In the genomic region with DNA sequence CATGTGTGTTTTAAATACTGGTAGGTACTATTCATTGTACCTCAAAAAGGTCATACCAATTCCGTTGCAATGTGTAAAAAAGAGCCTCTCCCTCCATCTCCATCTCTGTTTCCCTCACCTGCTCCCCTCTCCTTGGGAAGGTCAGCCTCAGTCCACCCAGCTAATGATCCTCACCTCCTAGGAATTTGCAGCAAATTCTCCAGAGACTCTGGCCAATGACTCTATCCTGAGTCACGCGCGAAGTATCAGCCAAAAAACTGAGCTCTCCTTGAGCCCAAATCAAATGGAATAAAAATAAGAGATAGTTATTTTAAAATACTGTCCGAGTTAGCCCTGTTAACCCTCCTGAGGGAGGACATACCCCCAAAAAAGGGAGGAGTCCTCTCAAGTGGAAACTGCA, we compare ENCODE assay signal across 16 cellular contexts.
DNase-seq lines count a peak whose midpoint lies in the region; ATAC-seq and TF ChIP-seq lines count a peak whose summit lies in the region.
"Had no signal": no experiment of that assay in that cellular context is flagged by ENCODE, and none has a peak within 500 bp of the region (broad histone marks: within the 10 kb centered on the region; RNA-seq: fewer than 3 reads in every experiment).

No MANE protein-coding gene starts in this region.

- no peak overlapping the region for H3K4me3 ChIP-seq in brain microvascular endothelial cell (ENCODE audit: low read depth, low read length)
- no peak overlapping the region for H3K4me3 ChIP-seq in kidney epithelial cell (ENCODE audit: low read depth, low read length)
- H3K4me3 ChIP-seq: BLaER1 treated with 17β-estradiol and CSF1 and Interleukin-3, amounts not matched to agents 10 nM and 100 nM; skin epidermis had no signal

- in situ Hi-C loops in ACHN (cut with HindIII; ENCODE audit: low pct_ligation_motif_present, low pct_unique_long_range_greater_than_20kb, low sequenced_read_pairs), result no loop called here
- in situ Hi-C loops in brain microvascular endothelial cell (cut with HindIII; ENCODE audit: low pct_ligation_motif_present, low sequenced_read_pairs), result no loop called here

- H3K27ac ChIP-seq in brain microvascular endothelial cell, result peak overlapping the region; percentile 79
- H3K27ac ChIP-seq: BLaER1 treated with 17β-estradiol and CSF1 and Interleukin-3, amounts not matched to agents 10 nM and 100 nM; skin epidermis had no signal

- H3K9me3 Mint-ChIP-seq in nephron progenitor cell, result peaks cover 27% of the 10 kb centered on the region
- H3K9me3 Mint-ChIP-seq in activated T-helper 17 cell treated with anti-CD3 and anti-CD28 coated beads, Interleukin-2, amount 50 U/mL, for 72 hours, result peaks cover 8% of the 10 kb centered on the region

- no peak overlapping the region for H3K27ac Mint-ChIP-seq in nephron progenitor cell
- no peak overlapping the region for H3K27ac Mint-ChIP-seq in activated T-helper 17 cell treated with anti-CD3 and anti-CD28 coated beads, Interleukin-2, amount 50 U/mL, for 72 hours
- H3K27ac Mint-ChIP-seq: dendritic cell treated with granulocyte-macrophage colony-stimulating factor and Interleukin-4, amounts not matched to agents 40 ng/mL and 50 ng/mL, for 4 days; mesothelial cell of epicardium had no signal

- ATAC-seq in activated T-helper 17 cell treated with anti-CD3 and anti-CD28 coated beads, Interleukin-2, amount 50 U/mL, for 72 hours (replicated peaks), result no peak

- TF ChIP-seq CTCF in brain microvascular endothelial cell (IDR thresholded peaks at IDR 0.05; ENCODE audit: low read depth, low read length, missing control alignments), result no peak
- no peak for TF ChIP-seq CTCF in kidney epithelial cell (IDR thresholded peaks at IDR 0.05; ENCODE audit: insufficient read depth, low read length, poor library complexity, severe bottlenecking)
- no peak for TF ChIP-seq CTCF in nephron progenitor cell (IDR thresholded peaks at IDR 0.05)

- H3K4me3 Mint-ChIP-seq in nephron progenitor cell, result no peak overlapping the region
- H3K4me3 Mint-ChIP-seq in activated T-helper 17 cell treated with anti-CD3 and anti-CD28 coated beads, Interleukin-2, amount 50 U/mL, for 72 hours, result no peak overlapping the region
- H3K4me3 Mint-ChIP-seq: dendritic cell treated with granulocyte-macrophage colony-stimulating factor and Interleukin-4, amounts not matched to agents 40 ng/mL and 50 ng/mL, for 4 days; mesothelial cell of epicardium had no signal

- H3K4me1 Mint-ChIP-seq in nephron progenitor cell, result peaks cover 49% of the 10 kb centered on the region
- H3K4me1 Mint-ChIP-seq in activated T-helper 17 cell treated with anti-CD3 and anti-CD28 coated beads, Interleukin-2, amount 50 U/mL, for 72 hours, result no peaks in the 10 kb centered on the region

- peaks cover 10% of the 10 kb centered on the region for H3K36me3 ChIP-seq in brain microvascular endothelial cell (replicated peaks)
- no peaks in the 10 kb centered on the region for H3K36me3 ChIP-seq in kidney epithelial cell (ENCODE audit: control insufficient read depth, insufficient read depth, low read length)
- H3K36me3 ChIP-seq: BLaER1 treated with 17β-estradiol and CSF1 and Interleukin-3, amounts not matched to agents 10 nM and 100 nM had no signal

- peak; percentile 65 for DNase-seq in ACHN
- peak; percentile 89 for DNase-seq in HT1080 (ENCODE audit: low read depth)
- peak; percentile 80 for DNase-seq in brain microvascular endothelial cell
- DNase-seq in kidney epithelial cell (ENCODE audit: low read depth), result peak; percentile 21
- DNase-seq in nephron progenitor cell, result no peak
- no peak for DNase-seq in germinal center (ENCODE audit: low spot score)
- no peak for DNase-seq in NCI-H1436 treated with DMSO at 0.1 percent for 48 hours (lab: John Stamatoyannopoulos, UW)
- DNase-seq: activated CD4-positive, alpha-beta T cell treated with anti-CD3 and anti-CD28 coated beads for 4 hours; activated effector memory CD4-positive, alpha-beta T cell treated with anti-CD3 and anti-CD28 coated beads, Interleukin-2, amount 50 U/mL, for 16 hours; hypothalamus; NCI-H1417 had no signal

- H3K27me3 Mint-ChIP-seq in nephron progenitor cell (ENCODE audit: low read depth, poor library complexity), result peaks cover 10% of the 10 kb centered on the region
- no peaks in the 10 kb centered on the region for H3K27me3 Mint-ChIP-seq in activated T-helper 17 cell treated with anti-CD3 and anti-CD28 coated beads, Interleukin-2, amount 50 U/mL, for 72 hours

- H3K27me3 ChIP-seq in brain microvascular endothelial cell (replicated peaks), result no peaks in the 10 kb centered on the region
- no peaks in the 10 kb centered on the region for H3K27me3 ChIP-seq in kidney epithelial cell (ENCODE audit: control insufficient read depth, insufficient read depth, low read length)
- H3K27me3 ChIP-seq: BLaER1 treated with 17β-estradiol and CSF1 and Interleukin-3, amounts not matched to agents 10 nM and 100 nM had no signal

- H3K36me3 Mint-ChIP-seq in nephron progenitor cell (ENCODE audit: low read depth), result peaks cover 46% of the 10 kb centered on the region
- no peaks in the 10 kb centered on the region for H3K36me3 Mint-ChIP-seq in activated T-helper 17 cell treated with anti-CD3 and anti-CD28 coated beads, Interleukin-2, amount 50 U/mL, for 72 hours (ENCODE audit: low read depth)

Comparison
In these comparisons a context has a peak if more than half of its experiments do, and no peak if none do; other contexts are left out.
1. DNase-seq: peak in ACHN (single experiment), HT1080 (single experiment), brain microvascular endothelial cell (single experiment) and kidney epithelial cell (single experiment); none in nephron progenitor cell (single experiment), germinal center (single experiment) and NCI-H1436 treated with DMSO at 0.1 percent for 48 hours (single experiment).